In genomic region chr18:9926977-9927376, GRCh38 we compare ENCODE assay signal across 2 cellular contexts.
TF ChIP-seq lines count a peak whose summit lies in the region.

No MANE protein-coding gene starts in this region.

TF ChIP-seq in A549, 52 proteins besides CTCF, POLR2A, EP300 and RAD21:
- no peak for TF ChIP-seq ESRRA (IDR thresholded peaks at IDR 0.05; ENCODE audit: borderline replicate concordance, low read length)
- TF ChIP-seq TP53 (CRISPR knock-in tag; IDR thresholded peaks at IDR 0.05), result no peak
- TF ChIP-seq PBX3 (IDR thresholded peaks at IDR 0.05), result no peak
- TF ChIP-seq EHMT2 (IDR thresholded peaks at IDR 0.05; ENCODE audit: low read depth), result no peak
- no peak for TF ChIP-seq SMC3 (IDR thresholded peaks at IDR 0.05)
- TF ChIP-seq MAFK (IDR thresholded peaks at IDR 0.05; ENCODE audit: partially characterized antibody), result no peak
- TF ChIP-seq ELK1 (IDR thresholded peaks at IDR 0.05; ENCODE audit: low read depth, low read length), result no peak
- TF ChIP-seq PHF8 (IDR thresholded peaks at IDR 0.05; ENCODE audit: borderline replicate concordance, low read depth), result no peak
- TF ChIP-seq CBX2 (IDR thresholded peaks at IDR 0.05; ENCODE audit: borderline replicate concordance, low read depth), result no peak
- no peak for TF ChIP-seq BHLHE40 (IDR thresholded peaks at IDR 0.05; ENCODE audit: low read depth, low read length)
- TF ChIP-seq, protein P1, sequence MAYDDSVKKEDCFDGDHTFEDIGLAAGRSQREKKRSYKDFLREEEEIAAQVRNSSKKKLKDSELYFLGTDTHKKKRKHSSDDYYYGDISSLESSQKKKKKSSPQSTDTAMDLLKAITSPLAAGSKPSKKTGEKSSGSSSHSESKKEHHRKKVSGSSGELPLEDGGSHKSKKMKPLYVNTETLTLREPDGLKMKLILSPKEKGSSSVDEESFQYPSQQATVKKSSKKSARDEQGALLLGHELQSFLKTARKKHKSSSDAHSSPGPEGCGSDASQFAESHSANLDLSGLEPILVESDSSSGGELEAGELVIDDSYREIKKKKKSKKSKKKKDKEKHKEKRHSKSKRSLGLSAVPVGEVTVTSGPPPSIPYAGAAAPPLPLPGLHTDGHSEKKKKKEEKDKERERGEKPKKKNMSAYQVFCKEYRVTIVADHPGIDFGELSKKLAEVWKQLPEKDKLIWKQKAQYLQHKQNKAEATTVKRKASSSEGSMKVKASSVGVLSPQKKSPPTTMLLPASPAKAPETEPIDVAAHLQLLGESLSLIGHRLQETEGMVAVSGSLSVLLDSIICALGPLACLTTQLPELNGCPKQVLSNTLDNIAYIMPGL (CRISPR knock-in tag; IDR thresholded peaks at IDR 0.05; ENCODE audit: borderline replicate concordance), result no peak
- TF ChIP-seq EHF (CRISPR knock-in tag; IDR thresholded peaks at IDR 0.05), result no peak
- TF ChIP-seq TFCP2L1 (CRISPR knock-in tag; IDR thresholded peaks at IDR 0.05), result no peak
- no peak for TF ChIP-seq GATA3 (IDR thresholded peaks at IDR 0.05; ENCODE audit: borderline replicate concordance)
- no peak for TF ChIP-seq RARB (CRISPR knock-in tag; IDR thresholded peaks at IDR 0.05)
- no peak for TF ChIP-seq REST (IDR thresholded peaks at IDR 0.05)
- TF ChIP-seq ZC3H11A (IDR thresholded peaks at IDR 0.05), result no peak
- no peak for TF ChIP-seq HOXB13 (CRISPR knock-in tag; IDR thresholded peaks at IDR 0.05; ENCODE audit: low read depth)
- no peak for TF ChIP-seq ZSCAN20 (CRISPR knock-in tag; IDR thresholded peaks at IDR 0.05)
- TF ChIP-seq FOSL2 (IDR thresholded peaks at IDR 0.05), result no peak
- TF ChIP-seq FOSL2 (CRISPR knock-in tag; IDR thresholded peaks at IDR 0.05), result no peak

TF ChIP-seq in SK-N-SH, 30 proteins besides CTCF, POLR2A, EP300 and RAD21:
- TF ChIP-seq RCOR1 (IDR thresholded peaks at IDR 0.05; ENCODE audit: low read length) (no peak), RXRA (IDR thresholded peaks at IDR 0.05; ENCODE audit: borderline replicate concordance, low read depth) (no peak), YY1 (IDR thresholded peaks at IDR 0.05; ENCODE audit: low read depth) (no peak), FOSL2 (IDR thresholded peaks at IDR 0.05; ENCODE audit: borderline replicate concordance, low read depth) (no peak), NFIC (IDR thresholded peaks at IDR 0.05; ENCODE audit: borderline replicate concordance) (no peak), PBX3 (IDR thresholded peaks at IDR 0.05) (no peak), REST (IDR thresholded peaks at IDR 0.05; ENCODE audit: low read depth, low read length) (no peak), CHD2 (IDR thresholded peaks at IDR 0.05; ENCODE audit: low read length, partially characterized antibody) (no peak), MEF2A (IDR thresholded peaks at IDR 0.05; ENCODE audit: borderline replicate concordance, low read depth) (no peak), TCF12 (IDR thresholded peaks at IDR 0.05) (no peak), NRF1 (IDR thresholded peaks at IDR 0.05; ENCODE audit: low read depth, low read length) (no peak), GATA2 (CRISPR knock-in tag; IDR thresholded peaks at IDR 0.05) (no peak), FOXJ3 (CRISPR knock-in tag; IDR thresholded peaks at IDR 0.05) (no peak)
- TF ChIP-seq, protein P2, sequence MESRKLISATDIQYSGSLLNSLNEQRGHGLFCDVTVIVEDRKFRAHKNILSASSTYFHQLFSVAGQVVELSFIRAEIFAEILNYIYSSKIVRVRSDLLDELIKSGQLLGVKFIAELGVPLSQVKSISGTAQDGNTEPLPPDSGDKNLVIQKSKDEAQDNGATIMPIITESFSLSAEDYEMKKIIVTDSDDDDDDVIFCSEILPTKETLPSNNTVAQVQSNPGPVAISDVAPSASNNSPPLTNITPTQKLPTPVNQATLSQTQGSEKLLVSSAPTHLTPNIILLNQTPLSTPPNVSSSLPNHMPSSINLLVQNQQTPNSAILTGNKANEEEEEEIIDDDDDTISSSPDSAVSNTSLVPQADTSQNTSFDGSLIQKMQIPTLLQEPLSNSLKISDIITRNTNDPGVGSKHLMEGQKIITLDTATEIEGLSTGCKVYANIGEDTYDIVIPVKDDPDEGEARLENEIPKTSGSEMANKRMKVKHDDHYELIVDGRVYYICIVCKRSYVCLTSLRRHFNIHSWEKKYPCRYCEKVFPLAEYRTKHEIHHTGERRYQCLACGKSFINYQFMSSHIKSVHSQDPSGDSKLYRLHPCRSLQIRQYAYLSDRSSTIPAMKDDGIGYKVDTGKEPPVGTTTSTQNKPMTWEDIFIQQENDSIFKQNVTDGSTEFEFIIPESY (IDR thresholded peaks at IDR 0.05; ENCODE audit: borderline replicate concordance, low read depth), result no peak
- TF ChIP-seq, protein P3, sequence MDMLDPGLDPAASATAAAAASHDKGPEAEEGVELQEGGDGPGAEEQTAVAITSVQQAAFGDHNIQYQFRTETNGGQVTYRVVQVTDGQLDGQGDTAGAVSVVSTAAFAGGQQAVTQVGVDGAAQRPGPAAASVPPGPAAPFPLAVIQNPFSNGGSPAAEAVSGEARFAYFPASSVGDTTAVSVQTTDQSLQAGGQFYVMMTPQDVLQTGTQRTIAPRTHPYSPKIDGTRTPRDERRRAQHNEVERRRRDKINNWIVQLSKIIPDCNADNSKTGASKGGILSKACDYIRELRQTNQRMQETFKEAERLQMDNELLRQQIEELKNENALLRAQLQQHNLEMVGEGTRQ (IDR thresholded peaks at IDR 0.05; ENCODE audit: borderline replicate concordance, low read depth, low read length), result no peak
